ENCODE assay signal across 8 cellular contexts in the genomic region with DNA sequence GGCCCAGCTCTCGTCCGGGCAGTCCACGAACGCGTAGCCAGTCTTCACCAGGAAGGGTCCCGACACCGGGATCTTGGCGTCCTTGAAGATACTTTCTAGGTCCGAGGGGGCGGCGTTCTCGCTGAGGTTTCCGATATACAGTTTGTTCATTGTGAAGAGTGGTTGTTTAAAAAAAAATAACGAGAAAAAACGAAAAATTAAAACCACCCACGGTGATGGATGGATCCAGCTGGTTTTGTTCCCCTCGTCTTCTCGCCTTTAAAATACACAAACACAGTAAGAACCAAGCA. TPM values are rescaled to one million over a fixed set of nuclear protein-coding genes. Genes with fewer than 3 reads are reported as not detected.
DNase-seq lines count a peak whose midpoint lies in the region; ATAC-seq and TF ChIP-seq lines count a peak whose summit lies in the region.

No MANE protein-coding gene starts in this region.

- POLR2A ChIA-PET in SK-N-SH (lab: Yijun Ruan, JAX), result interaction anchor here (1.2 kb wide), 1 partner anchor 20 kb away, joined by 6 read pairs; no protein-coding TSS in a partner anchor

- TF ChIP-seq RAD21 in SK-N-SH (IDR thresholded peaks at IDR 0.05; ENCODE audit: low read length), result no peak

- no peak for ATAC-seq in SK-N-SH treated with all-trans-retinoic acid at 6 μM for 48 hours
- ATAC-seq in activated CD4-positive, CD25-positive, alpha-beta regulatory T cell treated with anti-CD3 and anti-CD28 coated beads, Interleukin-2, amount 50 U/mL, for 24 hours, result no peak
- ATAC-seq in GM19455 (IDR thresholded peaks at IDR 0.05; ENCODE audit: unreplicated experiment), result no peak

- H3K9ac ChIP-seq in SK-N-SH (peak overlapping the region; percentile 91), SK-N-MC (ENCODE audit: insufficient read length) (peak overlapping the region; percentile 94)

- peak overlapping the region; percentile 93 to 96 for H3K27ac ChIP-seq in SK-N-SH (ENCODE audit: low read depth in 2 of 2, low read length in 1 of 2)
- H3K27ac ChIP-seq in SK-N-MC, result peak overlapping the region; percentile 97
- no peak overlapping the region for H3K27ac ChIP-seq in spleen

- H3K4me3 ChIP-seq in SK-N-SH (ENCODE audit: low read depth in 2 of 2, low read length in 1 of 2) (peak overlapping the region; percentile 88 to 89), SK-N-MC (peak overlapping the region; percentile 85), spleen (peak overlapping the region in 7 of 8 donors; percentile 37 to 66 (median 41))

- H3K9me3 ChIP-seq in SK-N-SH, result no peaks in the 10 kb centered on the region
- no peaks in the 10 kb centered on the region for H3K9me3 ChIP-seq in SK-N-MC (ENCODE audit: low read depth, low read length)
- H3K9me3 ChIP-seq in spleen, result peaks cover 0 to 17% (median 0%) of the 10 kb centered on the region in 8 donors

- peaks cover 37% of the 10 kb centered on the region for H3F3A ChIP-seq in SK-N-SH (replicated peaks; ENCODE audit: insufficient read depth)

- H3K4me2 ChIP-seq in SK-N-SH, result peak overlapping the region; percentile 94

- CTCF ChIA-PET in SK-N-SH (lab: Yijun Ruan, JAX), result interaction anchor here (0.7 to 3.2 kb wide), 7 partner anchors 9 to 285 kb away, joined by 3 to 13 read pairs (median 6); no protein-coding TSS in a partner anchor

- peaks cover 79% of the 10 kb centered on the region for H3K79me2 ChIP-seq in SK-N-SH (ENCODE audit: insufficient read depth)

- TF ChIP-seq EP300 in SK-N-SH (IDR thresholded peaks at IDR 0.05; ENCODE audit: borderline replicate concordance in 1 of 2, low read depth in 1 of 2, low read length in 1 of 2), result no peak

- TF ChIP-seq CTCF in SK-N-SH (IDR thresholded peaks at IDR 0.05) (no peak), spleen (IDR thresholded peaks at IDR 0.05 in 8 of 11, conservative IDR thresholded peaks at IDR 0.05 in 3 of 11) (no peak)

- no peaks in the 10 kb centered on the region; the same call in 1 of the 2 replicates for H3K9me2 ChIP-seq in SK-N-SH

- peaks cover 32% of the 10 kb centered on the region for H4K20me1 ChIP-seq in SK-N-SH (ENCODE audit: insufficient read depth)

- TF ChIP-seq POLR2A in spleen (IDR thresholded peaks at IDR 0.05), result no peak

- H2AFZ ChIP-seq in SK-N-SH (ENCODE audit: low read depth), result peak overlapping the region; percentile 58; the same call in 1 of the 2 replicates

- WGBS in SK-N-SH (ENCODE audit: low lambda C conversion rate), result under 1% methylated on average over 18 of the region's 18 CpGs
- 1 to 2% (median 2%) methylated on average over 18 of the region's 18 CpGs for WGBS in spleen, 5 donors

- H3K36me3 ChIP-seq in SK-N-SH (replicated peaks in 1 of 2; ENCODE audit: control insufficient read depth in 1 of 2, insufficient read depth in 2 of 2, low read length in 1 of 2) (peaks cover 4 to 8% of the 10 kb centered on the region in 2 experiments), SK-N-MC (ENCODE audit: insufficient read depth, low read length) (peaks cover 13% of the 10 kb centered on the region; the same call in 1 of the 2 replicates), spleen (no peaks in the 10 kb centered on the region)

- peaks cover 14 to 35% of the 10 kb centered on the region in 2 experiments for H3K4me1 ChIP-seq in SK-N-SH (ENCODE audit: control insufficient read depth in 1 of 2, insufficient read depth in 2 of 2, low read depth in 1 of 2, low read length in 1 of 2)
- peaks cover 41 to 65% (median 59%) of the 10 kb centered on the region in 6 donors for H3K4me1 ChIP-seq in spleen

- intact Hi-C loops in spleen (cut with DNase I; ENCODE audit: low total_unique reads), result no loop called here

- H3K27me3 ChIP-seq in SK-N-SH (ENCODE audit: insufficient read depth), result no peaks in the 10 kb centered on the region
- peaks cover 14 to 100% (median 99%) of the 10 kb centered on the region in 7 donors for H3K27me3 ChIP-seq in spleen (replicated peaks in 1 of 7)

- DNase-seq in SK-N-SH (no peak), SK-N-MC (ENCODE audit: low read depth, low spot score) (no peak), fibroblast of peridontal ligament (ENCODE audit: extremely low read depth) (peak; percentile 21), spleen (no peak), DMS153 treated with DMSO at 0.1 percent for 48 hours (lab: John Stamatoyannopoulos, UW; ENCODE audit: unreplicated experiment) (no peak)

TF ChIP-seq in SK-N-SH, 30 proteins besides CTCF, POLR2A, EP300 and RAD21:
- TF ChIP-seq TCF12 (IDR thresholded peaks at IDR 0.05), result no peak

TF ChIP-seq in SK-N-SH treated with all-trans-retinoic acid at 6 μM for 48 hours, 23 proteins besides CTCF, POLR2A, EP300 and RAD21:
- TF ChIP-seq OSR1 (CRISPR knock-in tag; IDR thresholded peaks at IDR 0.05) (no peak), TOX (CRISPR knock-in tag; IDR thresholded peaks at IDR 0.05; ENCODE audit: borderline replicate concordance) (no peak), PPARA (CRISPR knock-in tag; IDR thresholded peaks at IDR 0.05; ENCODE audit: borderline replicate concordance) (no peak), TSHZ2 (CRISPR knock-in tag; IDR thresholded peaks at IDR 0.05) (no peak)

RNA-seq across cellular contexts. Expression of gene IGF2BP3, which starts 0.4 kb away (rescaled TPM):
- 34.4 and 46.5 TPM in 2 replicates for polyA plus RNA-seq in SK-N-SH (2012; rRNA removed)
- polyA plus RNA-seq in SK-N-SH (2012; cell fraction: cytosol; rRNA removed), result 36.8 and 46.3 TPM in 2 replicates
- polyA plus RNA-seq in SK-N-SH (2012; cell fraction: nucleus; rRNA removed), result 99.6 and 114 TPM in 2 replicates
- 1 to 10 TPM; 1.0 to 6.8 (median 1.7) TPM for total RNA-seq in spleen
- 1 to 10 TPM in 1 of 3 donors, under 1 TPM in 2; 0.17 to 2.2 (median 0.22) TPM for polyA plus RNA-seq in spleen

Comparison
In these comparisons a context has a peak if more than half of its experiments do, and no peak if none do; other contexts are left out.
1. H3K27ac ChIP-seq: peak in SK-N-SH (2 of 2) and SK-N-MC (single experiment); none in spleen (0 of 8).
2. RNA of gene IGF2BP3, which starts 0.4 kb away (polyA plus RNA-seq): 34.4 to 114 TPM in SK-N-SH; 0.17 to 2.2 TPM in spleen; every median in the first group is over 10 times any median in the second.
3. Peak in every context shown above with its lines, with median percentiles within 50 percentile points of each other: H3K4me3 ChIP-seq.